1 cellular context compared by ENCODE assay signal in the genomic region with DNA sequence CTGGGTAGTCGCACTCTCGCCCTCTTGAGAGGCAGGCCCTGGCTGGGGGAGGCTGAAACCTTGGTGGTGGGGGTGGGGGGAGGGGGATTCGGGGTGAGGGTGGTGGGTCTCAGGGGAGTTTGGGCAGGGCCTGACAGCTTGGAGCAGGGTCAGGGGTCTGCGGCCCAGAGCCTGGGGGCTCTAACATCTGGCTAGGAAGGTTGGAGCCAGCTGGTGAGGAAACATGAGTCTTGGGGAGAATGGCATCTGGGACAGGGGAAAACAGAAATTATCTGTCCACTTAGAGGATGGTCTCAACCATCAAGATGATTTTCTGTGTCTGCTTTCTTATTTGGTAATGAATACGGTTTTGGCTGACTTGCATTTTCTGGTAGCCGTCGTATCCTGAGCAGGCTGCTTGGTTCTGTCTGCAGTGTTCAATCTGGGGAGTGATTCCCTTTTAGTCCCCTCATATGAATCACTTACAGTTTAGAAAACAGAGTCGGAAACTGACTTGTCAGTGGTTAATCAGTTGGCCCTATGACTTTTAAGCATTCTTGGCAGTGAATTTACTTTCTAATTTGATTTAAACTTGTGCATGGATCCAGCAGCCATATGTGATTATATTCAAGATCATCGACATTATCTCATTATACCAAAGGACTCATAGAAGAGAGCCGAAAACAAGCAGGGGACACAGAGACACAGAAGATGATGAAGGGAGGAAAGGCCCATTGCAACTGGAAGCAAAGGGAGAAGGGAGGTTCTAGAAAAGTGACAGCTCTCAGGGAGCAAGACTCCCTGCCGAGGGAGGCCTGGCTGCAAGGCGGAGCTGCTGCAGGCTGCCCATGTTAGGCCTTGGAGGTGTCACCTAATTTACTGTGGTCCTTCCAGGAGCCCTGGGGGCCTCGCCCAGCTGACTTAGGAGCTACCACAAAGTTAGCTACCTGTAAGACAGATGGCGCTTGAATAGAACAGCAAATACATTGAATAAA.
TF ChIP-seq lines count a peak whose summit lies in the region.

No MANE protein-coding gene starts in this region.

TF ChIP-seq in HepG2, 621 proteins besides CTCF, POLR2A, EP300 and RAD21:
- TF ChIP-seq DNMT3B (CRISPR knock-in tag; conservative IDR thresholded peaks at IDR 0.05) (no peak), MAFF (IDR thresholded peaks at IDR 0.05; ENCODE audit: low read depth, low read length) (peak; percentile 33; the same call in 1 of the 2 replicates), MAFK (conservative IDR thresholded peaks at IDR 0.05 in 1 of 2, IDR thresholded peaks at IDR 0.05 in 1 of 2; ENCODE audit: low read length in 2 of 2) (peak; percentile 26 to 46; a peak in 3 of 4 replicates)
